Comparison of ENCODE assay signal across 24 cellular contexts in the genomic region with DNA sequence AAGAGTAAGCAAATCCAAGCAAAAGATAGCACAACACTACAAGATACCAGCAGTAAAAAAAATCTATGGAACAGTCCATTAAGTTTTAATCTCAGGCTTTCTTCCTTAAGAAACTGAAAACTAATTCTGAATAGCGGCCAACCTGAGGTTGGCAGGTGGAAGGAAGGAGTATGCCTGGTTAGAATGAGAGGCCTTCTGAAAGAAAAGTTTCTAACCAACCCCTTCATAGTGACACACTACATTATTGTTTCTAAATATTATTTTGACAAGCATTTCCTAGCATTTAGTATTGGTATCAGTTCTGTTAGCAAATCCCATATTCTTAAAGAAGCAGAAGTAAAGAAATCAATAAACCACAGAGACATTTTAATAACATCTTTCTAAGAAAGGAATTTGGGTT.
A peak's percentile ranks its signal among the peaks of the same experiment; 100 is the strongest.
DNase-seq lines count a peak whose midpoint lies in the region; ATAC-seq and TF ChIP-seq lines count a peak whose summit lies in the region.
"Had no signal": no experiment of that assay in that cellular context is flagged by ENCODE, and none has a peak within 500 bp of the region (broad histone marks: within the 10 kb centered on the region; RNA-seq: fewer than 3 reads in every experiment).

No MANE protein-coding gene starts in this region.

- DNase-seq in A172 (ENCODE audit: low spot score): no peak
- no peak for DNase-seq in coronary artery (ENCODE audit: low spot score)
- no peak for DNase-seq in erythroblast (lab: John Stamatoyannopoulos, UW)
- DNase-seq: activated CD4-positive, alpha-beta T cell treated with anti-CD3 and anti-CD28 coated beads, Interleukin-2, amount 10 ng/mL, durations not matched to agents 7 days and 5 days; activated CD8-positive, alpha-beta memory T cell treated with anti-CD3 and anti-CD28 coated beads, Interleukin-2, amount 50 U/mL, for 4 hours; activated gamma-delta T cell treated with Interleukin-2 at 50 U/mL for 16 hours; anterior cingulate cortex; effector CD8-positive, alpha-beta T cell; EL; esophagus squamous epithelium; glutamatergic neuron; IMR-90; NCI-H2029; NCI-H446 treated with DMSO at 0.1 percent for 48 hours; right cardiac atrium; Right ventricle myocardium superior; thyroid gland had no signal

- no peak overlapping the region for H3K27ac ChIP-seq in OCI-LY3 (ENCODE audit: low read length)
- H3K27ac ChIP-seq in coronary artery: no peak overlapping the region
- H3K27ac ChIP-seq: esophagus squamous epithelium, HL-60, thyroid gland had no signal

- no peak overlapping the region for H3K9ac ChIP-seq in OCI-LY3 (ENCODE audit: low read length)

- peaks cover 15% of the 10 kb centered on the region for H3K4me1 ChIP-seq in OCI-LY3 (ENCODE audit: low read length)

- no peak for TF ChIP-seq POLR2A in erythroblast (IDR thresholded peaks at IDR 0.05; ENCODE audit: low read length)

- no peak overlapping the region for H2AFZ ChIP-seq in OCI-LY3 (ENCODE audit: low read depth, low read length)

- H3K9me3 ChIP-seq in OCI-LY3 (ENCODE audit: insufficient read depth, low read length): no peaks in the 10 kb centered on the region
- H3K9me3 ChIP-seq: esophagus squamous epithelium, thyroid gland had no signal

- H3K36me3 ChIP-seq in OCI-LY3 (replicated peaks; ENCODE audit: low read depth, low read length): no peaks in the 10 kb centered on the region
- H3K36me3 ChIP-seq: esophagus squamous epithelium, thyroid gland had no signal

- H3K27me3 ChIP-seq in OCI-LY3 (ENCODE audit: low read depth, low read length): peaks cover 30% of the 10 kb centered on the region
- H3K27me3 ChIP-seq: esophagus squamous epithelium, thyroid gland had no signal

- no peak overlapping the region for H3K4me3 ChIP-seq in OCI-LY3 (ENCODE audit: low read length)
- H3K4me3 ChIP-seq in coronary artery: no peak overlapping the region
- H3K4me3 ChIP-seq: esophagus squamous epithelium, thyroid gland had no signal

- H3K79me2 ChIP-seq in OCI-LY3 (ENCODE audit: low read length): no peaks in the 10 kb centered on the region

- H3K4me2 ChIP-seq in OCI-LY3 (ENCODE audit: low read length): peak overlapping the region; percentile 53

- peak; percentile 47 for ATAC-seq in GM19351 (IDR thresholded peaks at IDR 0.05; ENCODE audit: unreplicated experiment)
- peak; percentile 53 for ATAC-seq in GM21737 (IDR thresholded peaks at IDR 0.05; ENCODE audit: unreplicated experiment)
- peak; percentile 49 for ATAC-seq in HG03159 (IDR thresholded peaks at IDR 0.05; ENCODE audit: unreplicated experiment)
- ATAC-seq in HG02798 (IDR thresholded peaks at IDR 0.05; ENCODE audit: poor library complexity, unreplicated experiment): no peak
- ATAC-seq: right cardiac atrium; stimulated activated effector memory CD8-positive, alpha-beta T cell treated with anti-CD3 and anti-CD28 coated beads, Interleukin-12 subunit alpha, Interleukin-12 subunit beta, amount 100 ng/mL, for 72 hours had no signal

- TF ChIP-seq CTCF in OCI-LY3 (IDR thresholded peaks at IDR 0.05; ENCODE audit: low read depth, low read length): no peak
- no peak for TF ChIP-seq CTCF in coronary artery (IDR thresholded peaks at IDR 0.05)

- H4K20me1 ChIP-seq in OCI-LY3 (ENCODE audit: insufficient read depth, low read length): peaks cover 12% of the 10 kb centered on the region; the same call in 1 of the 2 replicates
